In the genomic region with DNA sequence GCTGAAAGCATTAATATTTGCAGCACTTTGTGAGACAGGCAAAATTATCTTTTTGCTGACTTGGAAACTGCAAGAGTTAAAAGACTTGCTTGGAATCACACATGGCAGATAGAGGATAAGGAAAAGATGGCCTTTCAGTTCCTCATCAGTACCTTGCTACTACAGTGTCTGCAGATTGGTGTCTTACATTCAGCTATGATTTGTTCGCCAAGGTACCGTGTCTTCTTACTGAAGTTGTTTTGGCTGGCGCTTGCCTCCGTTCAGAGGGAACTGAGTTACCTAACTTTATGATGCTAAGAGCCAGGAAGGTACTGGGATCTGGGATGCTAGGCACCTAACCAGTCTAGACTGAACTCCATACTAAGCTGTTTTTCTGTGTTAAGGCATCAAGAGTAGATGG, we compare ENCODE assay signal across 8 cellular contexts. TPM values are rescaled to one million over a fixed set of nuclear protein-coding genes. Genes with fewer than 3 reads are reported as not detected.
A peak's percentile ranks its signal among the peaks of the same experiment; 100 is the strongest.
DNase-seq lines count a peak whose midpoint lies in the region; ATAC-seq and TF ChIP-seq lines count a peak whose summit lies in the region.

No MANE protein-coding gene starts in this region.

- H3K4me3 ChIP-seq in lung = peak overlapping the region; percentile 3

- no peak overlapping the region for H3K27ac ChIP-seq in lung (ENCODE audit: low read depth in 1 of 2, low read length in 1 of 2)

- no peak for TF ChIP-seq CTCF in lung (IDR thresholded peaks at IDR 0.05; ENCODE audit: control extremely low read depth, extremely low read depth)

- H3K4me1 ChIP-seq in lung (ENCODE audit: control insufficient read depth in 2 of 2, insufficient read depth in 2 of 2, low read length in 2 of 2) = peaks cover 4 to 8% of the 10 kb centered on the region in 2 donors

- peaks cover 68% of the 10 kb centered on the region for H3K4me1 Mint-ChIP-seq in activated naive CD8-positive, alpha-beta T cell treated with anti-CD3 and anti-CD28 coated beads, Interleukin-2, amount 50 U/mL, for 24 hours

- no peaks in the 10 kb centered on the region for H3K9me3 Mint-ChIP-seq in activated naive CD8-positive, alpha-beta T cell treated with anti-CD3 and anti-CD28 coated beads, Interleukin-2, amount 50 U/mL, for 24 hours

- H3K36me3 ChIP-seq in lung (ENCODE audit: control insufficient read depth in 2 of 2, insufficient read depth in 2 of 2, low read length in 2 of 2) = no peaks in the 10 kb centered on the region

- peak overlapping the region; percentile 96 for H3K27ac Mint-ChIP-seq in activated naive CD8-positive, alpha-beta T cell treated with anti-CD3 and anti-CD28 coated beads, Interleukin-2, amount 50 U/mL, for 24 hours

- WGBS in lung, 2 donors = 38 to 41% methylated on average over 4 of the region's 4 CpGs

- no peaks in the 10 kb centered on the region for H3K9me3 ChIP-seq in lung (ENCODE audit: control insufficient read depth in 2 of 2, insufficient read depth in 1 of 2, low read length in 1 of 2)

- ATAC-seq in HG03095 (IDR thresholded peaks at IDR 0.05; ENCODE audit: unreplicated experiment) (peak; percentile 19), lung (ENCODE audit: insufficient read depth, low FRiP score) (no peak), HG03025 (IDR thresholded peaks at IDR 0.05; ENCODE audit: low FRiP score, unreplicated experiment) (no peak), GM18907 (IDR thresholded peaks at IDR 0.05; ENCODE audit: unreplicated experiment) (no peak)
- no peak for ATAC-seq in activated naive CD8-positive, alpha-beta T cell treated with anti-CD3 and anti-CD28 coated beads, Interleukin-2, amount 50 U/mL, for 24 hours

- no peaks in the 10 kb centered on the region for H3K27me3 ChIP-seq in lung (ENCODE audit: control insufficient read depth, insufficient read depth)

- H3K4me3 Mint-ChIP-seq in activated naive CD8-positive, alpha-beta T cell treated with anti-CD3 and anti-CD28 coated beads, Interleukin-2, amount 50 U/mL, for 24 hours = peak overlapping the region; percentile 95

- peak; percentile 29 for DNase-seq in EH (ENCODE audit: low read depth)
- no peak for DNase-seq in activated naive CD8-positive, alpha-beta T cell treated with anti-CD3 and anti-CD28 coated beads, Interleukin-2, amount 50 U/mL, for 24 hours
- DNase-seq in lung (ENCODE audit: low spot score) = no peak
- DNase-seq in NK-92 treated with Interleukin-12 subunit alpha and Interleukin-12 subunit beta, amount 100 ng/mL, for 24 hours (lab: John Stamatoyannopoulos, UW) = no peak
- DNase-seq in HuH-7 (ENCODE audit: low spot score) = no peak

- peaks cover 46% of the 10 kb centered on the region for H3K36me3 Mint-ChIP-seq in activated naive CD8-positive, alpha-beta T cell treated with anti-CD3 and anti-CD28 coated beads, Interleukin-2, amount 50 U/mL, for 24 hours (ENCODE audit: low read depth)

- no peaks in the 10 kb centered on the region for H3K27me3 Mint-ChIP-seq in activated naive CD8-positive, alpha-beta T cell treated with anti-CD3 and anti-CD28 coated beads, Interleukin-2, amount 50 U/mL, for 24 hours

RNA-seq across cellular contexts. Expression of gene WTAP, which starts 2.3 kb away (rescaled TPM):
- total RNA-seq in lung = 100 to 1,000 TPM in 1 of 2 donors, 10 to 100 TPM in 1; 85.0 to 140 TPM
- polyA plus RNA-seq in lung = 100 to 1,000 TPM in 1 of 2 donors, 10 to 100 TPM in 1; 70.8 to 145 TPM

RNA-seq across cellular contexts. Expression of gene ACAT2, which starts 32.2 kb away (rescaled TPM):
- 10 to 100 TPM; 20.8 to 84.4 TPM for total RNA-seq in lung
- polyA plus RNA-seq in lung = 10 to 100 TPM; 62.0 to 73.2 TPM

RNA-seq across cellular contexts. Expression of gene SOD2, which starts 36.6 kb away (rescaled TPM):
- 100 to 1,000 TPM; 797 to 807 TPM for total RNA-seq in lung
- polyA plus RNA-seq in lung = 1,000 to 10,000 TPM in 1 of 2 donors, 100 to 1,000 TPM in 1; 219 to 3,918 TPM

RNA-seq across cellular contexts. Expression of gene TCP1, which starts 59.8 kb away (rescaled TPM):
- 100 to 1,000 TPM; 129 to 206 TPM for total RNA-seq in lung
- 100 to 1,000 TPM in 1 of 2 donors, 10 to 100 TPM in 1; 80.0 to 109 TPM for polyA plus RNA-seq in lung
